19 cellular contexts compared by ENCODE assay signal in the genomic region with DNA sequence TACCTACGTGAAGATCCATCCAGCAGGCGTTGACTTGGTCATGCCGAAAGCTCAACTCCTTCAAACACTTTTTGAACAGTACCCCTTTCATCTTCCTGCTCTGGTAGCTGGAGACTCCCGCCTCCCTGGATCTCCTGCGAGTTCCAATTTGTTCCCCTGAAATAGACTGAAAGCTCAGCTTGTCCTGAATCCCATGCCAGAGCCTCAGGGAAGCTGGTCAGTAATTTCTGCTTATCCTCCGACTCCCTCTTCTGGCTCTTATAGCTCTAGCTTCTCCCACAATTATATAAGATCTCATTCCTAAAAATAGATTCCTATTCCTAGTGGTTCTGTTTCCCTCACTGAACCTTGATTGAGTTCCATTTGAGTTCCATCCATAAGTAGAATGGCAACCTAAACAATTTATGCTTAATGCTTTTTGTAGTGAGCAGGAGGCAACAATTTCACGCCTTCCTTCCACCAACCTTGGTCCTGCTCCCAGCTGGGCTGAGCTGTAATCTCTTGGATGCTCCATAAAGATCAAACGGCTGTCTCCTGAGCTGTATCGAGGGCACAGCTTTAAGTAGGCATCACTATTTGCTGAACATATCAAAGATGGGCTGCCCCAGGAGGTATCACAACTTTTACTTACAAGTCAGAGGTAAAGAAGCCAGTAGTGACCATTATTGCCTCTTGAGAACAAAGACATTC. TPM values are rescaled to one million over a fixed set of nuclear protein-coding genes. Genes with fewer than 3 reads are reported as not detected.
DNase-seq lines count a peak whose midpoint lies in the region; ATAC-seq lines count a peak whose summit lies in the region.
"Had no signal": no experiment of that assay in that cellular context is flagged by ENCODE, and none has a peak within 500 bp of the region (broad histone marks: within the 10 kb centered on the region; RNA-seq: fewer than 3 reads in every experiment).

No MANE protein-coding gene starts in this region.

- ATAC-seq in HG02938 (IDR thresholded peaks at IDR 0.05; ENCODE audit: unreplicated experiment) = no peak
- no peak for ATAC-seq in HG02571 (IDR thresholded peaks at IDR 0.05; ENCODE audit: unreplicated experiment)
- ATAC-seq: activated naive CD8-positive, alpha-beta T cell treated with anti-CD3 and anti-CD28 coated beads, Interleukin-2, amount 50 U/mL, for 24 hours; WTC11 had no signal

- peak; percentile 5 for DNase-seq in DMS114 treated with DMSO at 0.1 percent for 48 hours (lab: John Stamatoyannopoulos, UW; ENCODE audit: unreplicated experiment)
- DNase-seq in M059J (ENCODE audit: low read depth) = peak; percentile 28
- peak; percentile 76 for DNase-seq in cerebellum (ENCODE audit: low spot score)
- DNase-seq in midbrain (lab: John Stamatoyannopoulos, UW) = peak; percentile 40
- DNase-seq in NCI-H1048 (lab: John Stamatoyannopoulos, UW) = no peak
- DNase-seq in NCI-H1694 (lab: John Stamatoyannopoulos, UW) = no peak
- DNase-seq: activated CD8-positive, alpha-beta memory T cell treated with anti-CD3 and anti-CD28 coated beads for 24 hours; GF-D8; IMR-90; left ventricle myocardium inferior; MM.1S; stimulated activated CD4-positive, alpha-beta T cell treated with anti-CD3 and anti-CD28 coated beads, Interleukin-4, amount 100 ng/mL, for 24 hours had no signal

RNA-seq across cellular contexts. Expression of a gene that starts 8.0 kb away (rescaled TPM):
- total RNA-seq in M059J (2014; rRNA removed; shearing (Covaris generic)) = not detected in 2 replicates
- 21.4 TPM for total RNA-seq in cerebellum
- total RNA-seq: B cell; fibroblast of villous mesenchyme; IMR-90; T-helper 1 cell treated with Interleukin-12 subunit alpha and Interleukin-12 subunit beta and Interleukin-4 antibody, amounts not matched to agents 30 ng/mL and 1 ng/mL, for 36 hours; WTC11 had no signal

Comparison
In these comparisons a context has a peak if more than half of its experiments do, and no peak if none do; other contexts are left out.
1. DNase-seq: peak in DMS114 treated with DMSO at 0.1 percent for 48 hours (single experiment), M059J (single experiment), cerebellum (single experiment) and midbrain (single experiment); none in NCI-H1048 (single experiment) and NCI-H1694 (single experiment).
2. RNA of a gene that starts 8.0 kb away (total RNA-seq): 21.4 TPM in cerebellum (single experiment); not detected in M059J; every median in the first group is over 10 times any median in the second.